Comparison of ENCODE assay signal across 14 cellular contexts in genomic region chr13:35794734-35795389, GRCh38.
DNase-seq lines count a peak whose midpoint lies in the region; ATAC-seq and TF ChIP-seq lines count a peak whose summit lies in the region.
"Had no signal": no experiment of that assay in that cellular context is flagged by ENCODE, and none has a peak within 500 bp of the region (broad histone marks: within the 10 kb centered on the region; RNA-seq: fewer than 3 reads in every experiment).

No MANE protein-coding gene starts in this region.

- H3K36me3 Mint-ChIP-seq in WTC11, result no peaks in the 10 kb centered on the region
- H3K36me3 Mint-ChIP-seq: CD4-positive, CD25-positive, alpha-beta regulatory T cell had no signal

- H3K4me3 ChIP-seq in esophagus squamous epithelium (no peak overlapping the region), skeletal muscle cell (ENCODE audit: low read depth, low read length) (no peak overlapping the region)
- H3K4me3 ChIP-seq: BLaER1 treated with 17β-estradiol and CSF1 and Interleukin-3, amounts not matched to agents 10 nM and 100 nM; GM23248 had no signal

- 63 to 82% methylated on average over 3 of the region's 3 CpGs for WGBS in esophagus squamous epithelium, 2 donors

- no peaks in the 10 kb centered on the region for H3K27me3 Mint-ChIP-seq in WTC11 (ENCODE audit: low read depth)
- H3K27me3 Mint-ChIP-seq: CD4-positive, CD25-positive, alpha-beta regulatory T cell had no signal

- peaks cover 6% of the 10 kb centered on the region for H3K4me1 Mint-ChIP-seq in WTC11
- H3K4me1 Mint-ChIP-seq: CD4-positive, CD25-positive, alpha-beta regulatory T cell had no signal

- CTCF ChIA-PET in WTC11 (lab: Charles Lee), result no interaction called here

- no peaks in the 10 kb centered on the region for H3K27me3 ChIP-seq in esophagus squamous epithelium
- H3K27me3 ChIP-seq: BLaER1 treated with 17β-estradiol and CSF1 and Interleukin-3, amounts not matched to agents 10 nM and 100 nM had no signal

- H3K27ac ChIP-seq in esophagus squamous epithelium, result peak overlapping the region in 3 of 4 donors; percentile 10 to 65 (median 21)
- H3K27ac ChIP-seq: BLaER1 treated with 17β-estradiol and CSF1 and Interleukin-3, amounts not matched to agents 10 nM and 100 nM; GM23248 had no signal

- H3K9me3 Mint-ChIP-seq in WTC11, result no peaks in the 10 kb centered on the region

- no peak for TF ChIP-seq CTCF in esophagus squamous epithelium (IDR thresholded peaks at IDR 0.05)
- no peak for TF ChIP-seq CTCF in WTC11 (IDR thresholded peaks at IDR 0.05)

- H3K4me3 Mint-ChIP-seq in WTC11, result no peak overlapping the region
- H3K4me3 Mint-ChIP-seq: CD4-positive, CD25-positive, alpha-beta regulatory T cell had no signal

- intact Hi-C loops in Right ventricle myocardium superior (cut with DNase I), result no loop called here
- intact Hi-C loops in cardiac septum (cut with DNase I), result no loop called here
- intact Hi-C loops in esophagus squamous epithelium (cut with DNase I), result no loop called here
- intact Hi-C loops in left ventricle myocardium superior (cut with micrococcal nuclease), result loop anchor here (10.0 kb wide), 1 partner anchor 160 kb away; no protein-coding TSS in a partner anchor

- H3K4me1 ChIP-seq in esophagus squamous epithelium, result peaks cover 0 to 22% (median 11%) of the 10 kb centered on the region in 3 donors
- H3K4me1 ChIP-seq: BLaER1 treated with 17β-estradiol and CSF1 and Interleukin-3, amounts not matched to agents 10 nM and 100 nM had no signal

- no peaks in the 10 kb centered on the region for H3K9me3 ChIP-seq in esophagus squamous epithelium
- H3K9me3 ChIP-seq: BLaER1 treated with 17β-estradiol and CSF1 and Interleukin-3, amounts not matched to agents 10 nM and 100 nM had no signal

- DNase-seq in Right ventricle myocardium superior (no peak), cardiac septum (ENCODE audit: low spot score) (no peak), esophagus squamous epithelium (lab: John Stamatoyannopoulos, UW) (no peak), left ventricle myocardium superior (no peak), skeletal muscle cell (ENCODE audit: low read depth) (peak; percentile 41), WTC11 (ENCODE audit: low spot score) (no peak)
- no peak for DNase-seq in stimulated activated CD8-positive, alpha-beta memory T cell treated with anti-CD3 and anti-CD28 coated beads, Interleukin-4, amount 100 ng/mL, for 48 hours
- DNase-seq: 8988T; CD4-positive, CD25-positive, alpha-beta regulatory T cell; DMS53; GF-D8; GM23248 had no signal

- H3K36me3 ChIP-seq in esophagus squamous epithelium, result no peaks in the 10 kb centered on the region
- H3K36me3 ChIP-seq: BLaER1 treated with 17β-estradiol and CSF1 and Interleukin-3, amounts not matched to agents 10 nM and 100 nM had no signal

- no peak for TF ChIP-seq POLR2A in esophagus squamous epithelium (IDR thresholded peaks at IDR 0.05)

- ATAC-seq in Right ventricle myocardium superior (ENCODE audit: poor library complexity) (peak; percentile 69), left ventricle myocardium superior (peak; percentile 70), GM21786 (IDR thresholded peaks at IDR 0.05; ENCODE audit: unreplicated experiment) (no peak), WTC11 (no peak)

- no peak overlapping the region for H3K27ac Mint-ChIP-seq in WTC11
- H3K27ac Mint-ChIP-seq: CD4-positive, CD25-positive, alpha-beta regulatory T cell had no signal

- POLR2A ChIA-PET in WTC11 (lab: Charles Lee), result no interaction called here

TF ChIP-seq in WTC11, 78 proteins besides CTCF, POLR2A, EP300 and RAD21:
- TF ChIP-seq GRHL2 (CRISPR knock-in tag; IDR thresholded peaks at IDR 0.05; ENCODE audit: insufficient replicate concordance, severe bottlenecking), result no peak
- no peak for TF ChIP-seq SMAD4 (CRISPR knock-in tag; IDR thresholded peaks at IDR 0.05)
- no peak for TF ChIP-seq ZNF425 (CRISPR knock-in tag; conservative IDR thresholded peaks at IDR 0.05)
- no peak for TF ChIP-seq TEAD1 (CRISPR knock-in tag; IDR thresholded peaks at IDR 0.05)

Comparison
In these comparisons a context has a peak if more than half of its experiments do, and no peak if none do; other contexts are left out.
1. ATAC-seq: peak in Right ventricle myocardium superior (single experiment) and left ventricle myocardium superior (single experiment); none in GM21786 (single experiment) and WTC11 (single experiment).